Comparison of ENCODE assay signal across 8 cellular contexts in the genomic region with DNA sequence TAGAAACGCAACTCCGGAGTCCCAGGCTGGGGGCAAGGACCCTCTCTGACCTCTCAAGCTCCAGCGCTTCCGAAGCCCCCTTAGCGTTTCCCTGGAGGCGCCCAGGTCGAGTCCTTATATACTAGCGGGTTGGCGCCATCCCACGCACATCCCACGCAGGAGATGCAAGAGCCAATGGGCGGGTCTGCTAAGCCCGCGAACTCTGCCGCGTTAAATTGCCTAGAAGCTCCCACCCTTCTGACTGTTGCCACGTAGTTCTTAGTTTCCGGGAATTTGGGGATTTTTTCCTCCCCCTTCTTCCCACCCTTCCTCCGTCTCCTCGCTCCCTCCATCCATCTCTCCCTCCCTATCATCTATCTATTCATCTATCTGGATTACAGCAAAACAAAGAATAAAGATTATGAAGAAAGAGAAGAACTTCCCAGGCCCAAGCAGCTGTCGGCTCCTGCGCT. TPM values are rescaled to one million over a fixed set of nuclear protein-coding genes. Genes with fewer than 3 reads are reported as not detected.
DNase-seq lines count a peak whose midpoint lies in the region; ATAC-seq and TF ChIP-seq lines count a peak whose summit lies in the region.

A gene with protein sequence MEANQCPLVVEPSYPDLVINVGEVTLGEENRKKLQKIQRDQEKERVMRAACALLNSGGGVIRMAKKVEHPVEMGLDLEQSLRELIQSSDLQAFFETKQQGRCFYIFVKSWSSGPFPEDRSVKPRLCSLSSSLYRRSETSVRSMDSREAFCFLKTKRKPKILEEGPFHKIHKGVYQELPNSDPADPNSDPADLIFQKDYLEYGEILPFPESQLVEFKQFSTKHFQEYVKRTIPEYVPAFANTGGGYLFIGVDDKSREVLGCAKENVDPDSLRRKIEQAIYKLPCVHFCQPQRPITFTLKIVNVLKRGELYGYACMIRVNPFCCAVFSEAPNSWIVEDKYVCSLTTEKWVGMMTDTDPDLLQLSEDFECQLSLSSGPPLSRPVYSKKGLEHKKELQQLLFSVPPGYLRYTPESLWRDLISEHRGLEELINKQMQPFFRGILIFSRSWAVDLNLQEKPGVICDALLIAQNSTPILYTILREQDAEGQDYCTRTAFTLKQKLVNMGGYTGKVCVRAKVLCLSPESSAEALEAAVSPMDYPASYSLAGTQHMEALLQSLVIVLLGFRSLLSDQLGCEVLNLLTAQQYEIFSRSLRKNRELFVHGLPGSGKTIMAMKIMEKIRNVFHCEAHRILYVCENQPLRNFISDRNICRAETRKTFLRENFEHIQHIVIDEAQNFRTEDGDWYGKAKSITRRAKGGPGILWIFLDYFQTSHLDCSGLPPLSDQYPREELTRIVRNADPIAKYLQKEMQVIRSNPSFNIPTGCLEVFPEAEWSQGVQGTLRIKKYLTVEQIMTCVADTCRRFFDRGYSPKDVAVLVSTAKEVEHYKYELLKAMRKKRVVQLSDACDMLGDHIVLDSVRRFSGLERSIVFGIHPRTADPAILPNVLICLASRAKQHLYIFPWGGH (minus strand): TSS at position 90 of the 452 bp plus-strand sequence. CDS start 9,814 bp downstream, outside the sequence.

- CTCF ChIA-PET in activated CD4-positive, alpha-beta T cell treated with anti-CD3 and anti-CD28 coated beads, Interleukin-2, amount 10 ng/mL, durations not matched to agents 7 days and 5 days (lab: Charles Lee) = interaction anchor here (0.9 to 1.8 kb wide), 2 partner anchors 12 to 22 kb away, joined by 3 to 6 read pairs; no protein-coding TSS in a partner anchor

- DNase-seq in CD14-positive monocyte (ENCODE audit: low spot score) (peak; percentile 80), NCI-H2081 (lab: John Stamatoyannopoulos, UW) (peak; percentile 67 to 79), colonic mucosa (peak; percentile 71), left lobe of liver (ENCODE audit: low spot score) (peak; percentile 71), NCI-H2029 treated with DMSO at 0.1 percent for 48 hours (lab: John Stamatoyannopoulos, UW) (no peak)
- peak; percentile 81 for DNase-seq in activated CD4-positive, alpha-beta T cell treated with anti-CD3 and anti-CD28 coated beads, Interleukin-2, amount 10 ng/mL, durations not matched to agents 7 days and 5 days
- peak; percentile 89 for DNase-seq in stimulated activated CD4-positive, alpha-beta T cell treated with anti-CD3 and anti-CD28 coated beads, Interleukin-2, amount 100 ng/mL, for 4 hours (ENCODE audit: low read depth)

- peak within 1 kb of the TSS; percentile 49 for H3K4me3 ChIP-seq in colonic mucosa

- peaks cover 9% of the 10 kb centered on the region for H3K27me3 ChIP-seq in colonic mucosa

- POLR2A ChIA-PET in activated CD4-positive, alpha-beta T cell treated with anti-CD3 and anti-CD28 coated beads, Interleukin-2, amount 10 ng/mL, durations not matched to agents 7 days and 5 days (lab: Charles Lee) = interaction anchor here (0.5 to 1.0 kb wide), 5 partner anchors 10 to 487 kb away, joined by 3 to 4 read pairs (median 3); no protein-coding TSS in a partner anchor

- no peak for TF ChIP-seq CTCF in CD14-positive monocyte (IDR thresholded peaks at IDR 0.05)
- no peak for TF ChIP-seq CTCF in colonic mucosa (IDR thresholded peaks at IDR 0.05)

- H3K27ac ChIP-seq in colonic mucosa = peak within 1 kb of the TSS; percentile 69

- peaks cover 14 to 16% of the 10 kb centered on the region in 2 donors for H3K36me3 Mint-ChIP-seq in CD14-positive monocyte
- peaks cover 37% of the 10 kb centered on the region for H3K36me3 Mint-ChIP-seq in activated CD4-positive, alpha-beta T cell treated with anti-CD3 and anti-CD28 coated beads, Interleukin-2, amount 10 ng/mL, durations not matched to agents 7 days and 5 days (ENCODE audit: low read depth)

- H3K9me3 Mint-ChIP-seq in CD14-positive monocyte = peaks cover 0 to 6% (median 2%) of the 10 kb centered on the region in 7 donors
- H3K9me3 Mint-ChIP-seq in activated CD4-positive, alpha-beta T cell treated with anti-CD3 and anti-CD28 coated beads, Interleukin-2, amount 10 ng/mL, durations not matched to agents 7 days and 5 days = peaks cover 23% of the 10 kb centered on the region

- H3K27me3 Mint-ChIP-seq in CD14-positive monocyte (ENCODE audit: low read depth in 3 of 3) = peaks cover 0 to 2% (median 0%) of the 10 kb centered on the region in 3 donors
- peaks cover 14% of the 10 kb centered on the region for H3K27me3 Mint-ChIP-seq in activated CD4-positive, alpha-beta T cell treated with anti-CD3 and anti-CD28 coated beads, Interleukin-2, amount 10 ng/mL, durations not matched to agents 7 days and 5 days

- peaks cover 66% of the 10 kb centered on the region for H3K4me1 Mint-ChIP-seq in CD14-positive monocyte
- H3K4me1 Mint-ChIP-seq in activated CD4-positive, alpha-beta T cell treated with anti-CD3 and anti-CD28 coated beads, Interleukin-2, amount 10 ng/mL, durations not matched to agents 7 days and 5 days = peaks cover 58% of the 10 kb centered on the region

- H3K4me1 ChIP-seq in colonic mucosa = no peaks in the 10 kb centered on the region

- peak within 1 kb of the TSS; percentile 76 to 88 for H3K9ac ChIP-seq in colonic mucosa (ENCODE audit: low read depth in 2 of 2, low read length in 2 of 2)

- H3K9me3 ChIP-seq in colonic mucosa = no peaks in the 10 kb centered on the region

- intact Hi-C loops in CD14-positive monocyte (cut with micrococcal nuclease) = loop anchor here (2.0 to 10.0 kb wide), 3 partner anchors 27 to 161 kb away; a partner anchor contains a TSS
- intact Hi-C loops in colonic mucosa (cut with DNase I) = no loop called here

- H3K27ac Mint-ChIP-seq in CD14-positive monocyte = peak within 1 kb of the TSS; percentile 98 to 100 (median 99)
- H3K27ac Mint-ChIP-seq in activated CD4-positive, alpha-beta T cell treated with anti-CD3 and anti-CD28 coated beads, Interleukin-2, amount 10 ng/mL, durations not matched to agents 7 days and 5 days = peak within 1 kb of the TSS; percentile 96

- H3K36me3 ChIP-seq in colonic mucosa = no peaks in the 10 kb centered on the region

- peak within 1 kb of the TSS; percentile 98 for H3K4me3 Mint-ChIP-seq in CD14-positive monocyte
- peak within 1 kb of the TSS; percentile 89 for H3K4me3 Mint-ChIP-seq in activated CD4-positive, alpha-beta T cell treated with anti-CD3 and anti-CD28 coated beads, Interleukin-2, amount 10 ng/mL, durations not matched to agents 7 days and 5 days

- ATAC-seq in GM21529 (IDR thresholded peaks at IDR 0.05; ENCODE audit: unreplicated experiment) (peak; percentile 48), left lobe of liver (peak; percentile 83)

RNA-seq across cellular contexts. Expression of the gene that starts here (rescaled TPM):
- 10 to 100 TPM; 34.3 to 46.8 TPM for polyA plus RNA-seq in CD14-positive monocyte
- 10 to 100 TPM; 32.1 to 32.9 TPM for total RNA-seq in activated CD4-positive, alpha-beta T cell treated with anti-CD3 and anti-CD28 coated beads, Interleukin-2, amount 10 ng/mL, durations not matched to agents 7 days and 5 days
- total RNA-seq in colonic mucosa (1 to 10 TPM; 3.6 to 9.1 TPM), left lobe of liver (2.7 TPM)
